9 cellular contexts compared by ENCODE assay signal in the genomic region with DNA sequence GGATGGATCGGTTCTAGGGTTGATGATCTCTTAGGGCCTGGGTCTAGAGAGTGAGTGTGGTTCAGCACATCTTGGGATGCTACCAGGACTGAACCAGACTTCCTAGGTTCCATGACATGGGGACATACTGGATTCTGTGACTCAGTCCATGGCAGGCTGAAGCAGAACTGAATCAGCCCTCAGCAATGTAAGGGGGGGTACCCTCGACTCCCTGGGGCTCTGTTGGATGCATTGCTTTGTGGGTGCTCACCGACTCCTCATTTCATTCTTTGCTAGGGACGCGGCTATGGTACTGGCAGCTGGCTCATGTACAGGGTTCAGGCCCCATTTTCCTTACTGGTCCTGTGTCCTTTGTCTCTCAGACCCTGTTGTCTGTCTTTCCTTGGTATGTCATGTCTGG. TPM values are rescaled to one million over a fixed set of nuclear protein-coding genes. Genes with fewer than 3 reads are reported as not detected.
A peak's percentile ranks its signal among the peaks of the same experiment; 100 is the strongest.
DNase-seq lines count a peak whose midpoint lies in the region; ATAC-seq and TF ChIP-seq lines count a peak whose summit lies in the region.
"Had no signal": no experiment of that assay in that cellular context is flagged by ENCODE, and none has a peak within 500 bp of the region (broad histone marks: within the 10 kb centered on the region; RNA-seq: fewer than 3 reads in every experiment).

No MANE protein-coding gene starts in this region.

- H3K36me3 Mint-ChIP-seq in naive B cell: no peaks in the 10 kb centered on the region

- no peak for TF ChIP-seq POLR2A in testis (IDR thresholded peaks at IDR 0.05)
- no peak for TF ChIP-seq POLR2A in GM18505 (IDR thresholded peaks at IDR 0.05; ENCODE audit: borderline replicate concordance, extremely low read depth, insufficient read depth, insufficient read length)

- H3K9ac ChIP-seq in BLaER1 (peak overlapping the region; percentile 66), HUES48 (ENCODE audit: low read depth, low read length) (no peak overlapping the region)

- H3K36me3 ChIP-seq in BLaER1 (no peaks in the 10 kb centered on the region), HUES48 (ENCODE audit: control insufficient read depth, insufficient read depth, low read length) (no peaks in the 10 kb centered on the region), testis (ENCODE audit: low read depth, missing control alignments) (no peaks in the 10 kb centered on the region)
- H3K36me3 ChIP-seq: sigmoid colon had no signal

- TF ChIP-seq CTCF in testis (IDR thresholded peaks at IDR 0.05): no peak

- ATAC-seq in naive B cell (ENCODE audit: low read depth in 2 of 2) (no peak), left cardiac atrium (no peak), GM18505 (IDR thresholded peaks at IDR 0.05; ENCODE audit: unreplicated experiment) (no peak)

- 0 out of 2 replicates have a peak, but pooled peaks cover 10% of the 10 kb centered on the region for H4K20me1 ChIP-seq in BLaER1

- intact Hi-C loops in left cardiac atrium (cut with DNase I): no loop called here
- intact Hi-C loops in testis (cut with DNase I; ENCODE audit: low total_unique reads): no loop called here

- H3K9me3 Mint-ChIP-seq in naive B cell: no peaks in the 10 kb centered on the region

- WGBS in testis, 2 donors: 60 to 81% methylated on average over 3 to 5 of the region's 5 CpGs

- peaks cover 68% of the 10 kb centered on the region for H3K4me1 ChIP-seq in BLaER1
- peaks cover 30% of the 10 kb centered on the region for H3K4me1 ChIP-seq in HUES48 (ENCODE audit: control insufficient read depth, insufficient read depth, low read length)
- no peaks in the 10 kb centered on the region for H3K4me1 ChIP-seq in testis

- H3K27ac ChIP-seq in BLaER1 (peak overlapping the region; percentile 69), HUES48 (ENCODE audit: low read depth, low read length) (peak overlapping the region; percentile 53), testis (no peak overlapping the region)

- peak overlapping the region in 6 of 8 donors; percentile 8 to 84 (median 76) for H3K4me3 Mint-ChIP-seq in naive B cell

- peaks cover 17 to 36% (median 34%) of the 10 kb centered on the region in 3 donors for H3K27me3 Mint-ChIP-seq in naive B cell

- H3K27me3 ChIP-seq in BLaER1: no peaks in the 10 kb centered on the region
- peaks cover 57% of the 10 kb centered on the region for H3K27me3 ChIP-seq in HUES48 (ENCODE audit: control insufficient read depth, insufficient read depth, low read length)
- no peaks in the 10 kb centered on the region for H3K27me3 ChIP-seq in testis

- peaks cover 4 to 13% (median 10%) of the 10 kb centered on the region in 3 donors for H3K4me1 Mint-ChIP-seq in naive B cell

- H3K4me3 ChIP-seq in BLaER1 (peak overlapping the region; percentile 94), HUES48 (ENCODE audit: low read depth, low read length) (peak overlapping the region; percentile 80), testis (no peak overlapping the region)

- H3K4me2 ChIP-seq in BLaER1: peak overlapping the region; percentile 86

- peak overlapping the region in 1 of 6 donors; percentile 13 for H3K27ac Mint-ChIP-seq in naive B cell

- H3K9me3 ChIP-seq in BLaER1 (no peaks in the 10 kb centered on the region), HUES48 (ENCODE audit: control insufficient read depth, insufficient read depth, low read length) (no peaks in the 10 kb centered on the region), testis (no peaks in the 10 kb centered on the region)
- H3K9me3 ChIP-seq: sigmoid colon had no signal

- DNase-seq in amniotic stem cell (lab: John Stamatoyannopoulos, UW) (peak; percentile 61), naive B cell (no peak), MV-4-11 (lab: John Stamatoyannopoulos, UW) (no peak), left cardiac atrium (no peak), testis (no peak)
- DNase-seq: sigmoid colon had no signal

RNA-seq across cellular contexts. Expression of a gene that starts 0.7 kb away (rescaled TPM):
- polyA plus RNA-seq in naive B cell (ENCODE audit: low read depth in 6 of 6): under 1 TPM in 1 of 6 donors, not detected in 5; 0.84 TPM
- 1 to 10 TPM; 2.8 to 3.1 TPM for total RNA-seq in left cardiac atrium
- total RNA-seq in testis: 10 to 100 TPM; 48.1 to 78.9 TPM
- 48.9 TPM for polyA plus RNA-seq in testis (ENCODE audit: insufficient read depth, low read depth, low replicate concordance)

Comparison
In these comparisons a context has a peak if more than half of its experiments do, and no peak if none do; other contexts are left out.
1. H3K27ac ChIP-seq: peak in BLaER1 (single experiment) and HUES48 (single experiment); none in testis (0 of 2).
2. H3K4me3 ChIP-seq: peak in BLaER1 (single experiment) and HUES48 (single experiment); none in testis (0 of 2).
3. RNA of a gene that starts 0.7 kb away (total RNA-seq): 48.1 to 78.9 TPM in testis; 2.8 to 3.1 TPM in left cardiac atrium; every median in the first group is over 10 times any median in the second.